9 cellular contexts compared by ENCODE assay signal in genomic region chr11:70481625-70482528, GRCh38.
DNase-seq lines count a peak whose midpoint lies in the region; TF ChIP-seq lines count a peak whose summit lies in the region.
"Had no signal": no experiment of that assay in that cellular context is flagged by ENCODE, and none has a peak within 500 bp of the region (broad histone marks: within the 10 kb centered on the region; RNA-seq: fewer than 3 reads in every experiment).

No MANE protein-coding gene starts in this region.

- H3K27me3 ChIP-seq in trophoblast cell (ENCODE audit: insufficient read depth, low read length) (no peaks in the 10 kb centered on the region), suprapubic skin (no peaks in the 10 kb centered on the region)

- H3K27ac ChIP-seq in trophoblast cell (ENCODE audit: low read depth, low read length) (no peak overlapping the region), suprapubic skin (no peak overlapping the region)

- no peak for TF ChIP-seq POLR2A in suprapubic skin (IDR thresholded peaks at IDR 0.05)

- no peak overlapping the region for H3K4ac ChIP-seq in trophoblast cell (ENCODE audit: low read depth, low read length)

- no peak overlapping the region for H4K91ac ChIP-seq in trophoblast cell (ENCODE audit: low read depth, low read length)

- H3K9ac ChIP-seq in trophoblast cell (ENCODE audit: low read length) = no peak overlapping the region

- H3K4me1 ChIP-seq in trophoblast cell (ENCODE audit: control insufficient read depth in 1 of 2, insufficient read depth in 2 of 2, low read length in 2 of 2) (no peaks in the 10 kb centered on the region), suprapubic skin (no peaks in the 10 kb centered on the region)

- no peak overlapping the region for H2BK120ac ChIP-seq in trophoblast cell (ENCODE audit: insufficient read depth, low read length, poor library complexity)

- H3K4me2 ChIP-seq in trophoblast cell (ENCODE audit: low read length) = no peak overlapping the region

- H3K4me3 ChIP-seq in trophoblast cell (ENCODE audit: low read depth, low read length) (no peak overlapping the region), suprapubic skin (no peak overlapping the region)

- H3K23ac ChIP-seq in trophoblast cell (ENCODE audit: low read length) = no peak overlapping the region

- H2AFZ ChIP-seq in trophoblast cell (ENCODE audit: insufficient read depth, low read length, poor library complexity) = no peak overlapping the region

- peak; percentile 79 for DNase-seq in Daoy (ENCODE audit: low read depth)
- peak; percentile 92 for DNase-seq in RKO (ENCODE audit: low spot score)
- peak; percentile 92 for DNase-seq in glomerular visceral epithelial cell (ENCODE audit: extremely low spot score)
- peak; percentile 80 to 83 for DNase-seq in trophoblast cell
- DNase-seq in NCI-H510A treated with DMSO at 0.1 percent for 48 hours (lab: John Stamatoyannopoulos, UW) = no peak
- no peak for DNase-seq in NCI-H82 treated with DMSO at 0.1 percent for 48 hours (lab: John Stamatoyannopoulos, UW; ENCODE audit: unreplicated experiment)
- no peak for DNase-seq in GM10266 (ENCODE audit: extremely low spot score)
- no peak for DNase-seq in suprapubic skin (ENCODE audit: low spot score in 2 of 2)
- DNase-seq: COR-L47 had no signal

- no peaks in the 10 kb centered on the region for H3K79me2 ChIP-seq in trophoblast cell (ENCODE audit: control insufficient read depth, insufficient read depth, low read length, poor library complexity)

- TF ChIP-seq EP300 in suprapubic skin (IDR thresholded peaks at IDR 0.05) = no peak

- no peak overlapping the region for H3K18ac ChIP-seq in trophoblast cell (ENCODE audit: low read length)

- no peaks in the 10 kb centered on the region for H3K9me3 ChIP-seq in trophoblast cell (ENCODE audit: insufficient read depth, low read depth, low read length)
- no peaks in the 10 kb centered on the region for H3K9me3 ChIP-seq in suprapubic skin

- no CpG with 5 or more reads among the region's 21 CpGs for WGBS in trophoblast cell (ENCODE audit: extremely low coverage, insufficient coverage, insufficient read length)
- 85% methylated on average over 9 of the region's 21 CpGs for WGBS in suprapubic skin

- TF ChIP-seq CTCF in GM10266 (IDR thresholded peaks at IDR 0.05; ENCODE audit: control insufficient read depth, insufficient read depth, low read depth, missing control alignments) (no peak), suprapubic skin (IDR thresholded peaks at IDR 0.05) (no peak)

- H2BK12ac ChIP-seq in trophoblast cell (ENCODE audit: low read length) = no peak overlapping the region

- no peak overlapping the region for H4K12ac ChIP-seq in trophoblast cell (ENCODE audit: low read depth, low read length)

- no peak overlapping the region for H3K14ac ChIP-seq in trophoblast cell (ENCODE audit: low read length)

- H2BK5ac ChIP-seq in trophoblast cell (ENCODE audit: low read depth, low read length, poor library complexity) = no peak overlapping the region

- H2AK5ac ChIP-seq in trophoblast cell (ENCODE audit: low read length) = no peak overlapping the region

- H4K8ac ChIP-seq in trophoblast cell (ENCODE audit: low read depth, low read length) = no peak overlapping the region

- H3K79me1 ChIP-seq in trophoblast cell (ENCODE audit: low read length) = no peaks in the 10 kb centered on the region

- H3K36me3 ChIP-seq in trophoblast cell (ENCODE audit: control insufficient read depth in 1 of 2, insufficient read depth in 2 of 2, low read length in 2 of 2) (peaks cover 7 to 13% of the 10 kb centered on the region in 2 experiments), suprapubic skin (no peaks in the 10 kb centered on the region)

Comparison
In these comparisons a context has a peak if more than half of its experiments do, and no peak if none do; other contexts are left out.
1. DNase-seq: peak in Daoy (single experiment), RKO (single experiment), glomerular visceral epithelial cell (single experiment) and trophoblast cell (2 of 2); none in NCI-H510A treated with DMSO at 0.1 percent for 48 hours (single experiment), NCI-H82 treated with DMSO at 0.1 percent for 48 hours (single experiment), GM10266 (single experiment) and suprapubic skin (0 of 2).